In the genomic region with DNA sequence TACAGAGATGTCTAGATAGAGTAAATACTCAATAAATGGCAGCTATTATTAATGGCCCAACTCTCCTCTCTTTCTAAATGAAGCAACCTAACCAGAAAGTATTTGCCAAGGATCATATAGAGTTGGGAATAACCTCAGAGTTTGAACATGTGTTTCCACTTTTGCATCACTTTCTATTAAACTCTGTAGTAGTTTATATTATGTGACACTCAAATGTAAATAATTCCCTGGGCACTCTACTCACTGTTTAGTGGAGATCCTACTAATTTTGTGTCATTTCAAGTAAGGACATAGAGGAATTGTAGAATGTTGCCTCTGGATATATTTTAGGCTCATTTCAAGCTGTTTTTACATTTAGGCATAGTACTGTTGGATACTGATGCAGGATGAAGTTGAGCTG, we compare ENCODE assay signal across 12 cellular contexts.
"Had no signal": no experiment of that assay in that cellular context is flagged by ENCODE, and none has a peak within 500 bp of the region (broad histone marks: within the 10 kb centered on the region; RNA-seq: fewer than 3 reads in every experiment).

No MANE protein-coding gene starts in this region.

- H3K4me3 Mint-ChIP-seq: activated CD4-positive, alpha-beta memory T cell treated with anti-CD3 and anti-CD28 coated beads for 36 hours; activated naive CD8-positive, alpha-beta T cell treated with anti-CD3 and anti-CD28 coated beads, Interleukin-2, amount 10 ng/mL, durations not matched to agents 7 days and 5 days; nephron progenitor cell; stimulated activated effector memory CD8-positive, alpha-beta T cell treated with anti-CD3 and anti-CD28 coated beads, Interleukin-12 subunit alpha, Interleukin-12 subunit beta, amount 100 ng/mL, for 72 hours had no signal

- H3K9me3 ChIP-seq: esophagus muscularis mucosa, heart right ventricle, ovary, upper lobe of right lung had no signal

- H3K4me1 Mint-ChIP-seq: activated naive CD8-positive, alpha-beta T cell treated with anti-CD3 and anti-CD28 coated beads, Interleukin-2, amount 10 ng/mL, durations not matched to agents 7 days and 5 days; stimulated activated effector memory CD8-positive, alpha-beta T cell treated with anti-CD3 and anti-CD28 coated beads, Interleukin-12 subunit alpha, Interleukin-12 subunit beta, amount 100 ng/mL, for 72 hours had no signal

- H3K27ac ChIP-seq: esophagus muscularis mucosa, heart right ventricle, ovary, upper lobe of right lung had no signal

- H3K4me1 ChIP-seq: esophagus muscularis mucosa, heart right ventricle, upper lobe of right lung had no signal

- H3K36me3 Mint-ChIP-seq: activated CD4-positive, alpha-beta memory T cell treated with anti-CD3 and anti-CD28 coated beads for 36 hours; activated naive CD8-positive, alpha-beta T cell treated with anti-CD3 and anti-CD28 coated beads, Interleukin-2, amount 10 ng/mL, durations not matched to agents 7 days and 5 days; stimulated activated effector memory CD8-positive, alpha-beta T cell treated with anti-CD3 and anti-CD28 coated beads, Interleukin-12 subunit alpha, Interleukin-12 subunit beta, amount 100 ng/mL, for 72 hours had no signal

- H3K36me3 ChIP-seq: esophagus muscularis mucosa, heart right ventricle, ovary, upper lobe of right lung had no signal

- H3K27me3 ChIP-seq: esophagus muscularis mucosa, heart right ventricle, ovary, upper lobe of right lung had no signal

- H3K9me3 Mint-ChIP-seq: activated CD4-positive, alpha-beta memory T cell treated with anti-CD3 and anti-CD28 coated beads for 36 hours; activated naive CD8-positive, alpha-beta T cell treated with anti-CD3 and anti-CD28 coated beads, Interleukin-2, amount 10 ng/mL, durations not matched to agents 7 days and 5 days; nephron progenitor cell had no signal

- ATAC-seq: heart right ventricle; left lobe of liver; stimulated activated effector memory CD8-positive, alpha-beta T cell treated with anti-CD3 and anti-CD28 coated beads, Interleukin-12 subunit alpha, Interleukin-12 subunit beta, amount 100 ng/mL, for 72 hours; upper lobe of right lung had no signal

- H3K27ac Mint-ChIP-seq: activated CD4-positive, alpha-beta memory T cell treated with anti-CD3 and anti-CD28 coated beads for 36 hours; activated naive CD8-positive, alpha-beta T cell treated with anti-CD3 and anti-CD28 coated beads, Interleukin-2, amount 10 ng/mL, durations not matched to agents 7 days and 5 days; nephron progenitor cell; stimulated activated effector memory CD8-positive, alpha-beta T cell treated with anti-CD3 and anti-CD28 coated beads, Interleukin-12 subunit alpha, Interleukin-12 subunit beta, amount 100 ng/mL, for 72 hours had no signal

- H3K27me3 Mint-ChIP-seq: activated CD4-positive, alpha-beta memory T cell treated with anti-CD3 and anti-CD28 coated beads for 36 hours; activated naive CD8-positive, alpha-beta T cell treated with anti-CD3 and anti-CD28 coated beads, Interleukin-2, amount 10 ng/mL, durations not matched to agents 7 days and 5 days had no signal

- DNase-seq: activated CD4-positive, alpha-beta memory T cell treated with anti-CD3 and anti-CD28 coated beads for 36 hours; activated CD4-positive, alpha-beta T cell treated with anti-CD3 and anti-CD28 coated beads for 1 hour; activated naive CD8-positive, alpha-beta T cell treated with anti-CD3 and anti-CD28 coated beads, Interleukin-2, amount 10 ng/mL, durations not matched to agents 7 days and 5 days; activated T-cell treated with anti-CD3 and anti-CD28 coated beads, Interleukin-2, amount 50 U/mL, for 48 hours; aorta; heart right ventricle; nephron progenitor cell; ovary; upper lobe of right lung had no signal

- H3K4me3 ChIP-seq: esophagus muscularis mucosa, heart right ventricle, ovary, upper lobe of right lung had no signal
